Comparison of ENCODE assay signal across 8 cellular contexts in genomic region chr16:38206-38605, GRCh38. TPM values are rescaled to one million over a fixed set of nuclear protein-coding genes. Genes with fewer than 3 reads are reported as not detected.
A peak's percentile ranks its signal among the peaks of the same experiment; 100 is the strongest.
DNase-seq lines count a peak whose midpoint lies in the region; ATAC-seq and TF ChIP-seq lines count a peak whose summit lies in the region.
"Not testable (repeated sequence)": the region's sequence is repeated elsewhere in the genome, so short reads cannot be mapped to it uniquely, and the experiment has no call there.

No MANE protein-coding gene starts in this region.

- H4K20me1 ChIP-seq in Loucy (ENCODE audit: insufficient read depth, low read length, poor library complexity, severe bottlenecking), result not testable (repeated sequence)

- peak overlapping the region in 5 of 8 donors; percentile 40 to 89 (median 68) for H3K27ac Mint-ChIP-seq in CD8-positive, alpha-beta memory T cell
- H3K27ac Mint-ChIP-seq in T-cell, result peak overlapping the region; percentile 77 to 79
- H3K27ac Mint-ChIP-seq in activated CD4-positive, alpha-beta T cell treated with anti-CD3 and anti-CD28 coated beads, Interleukin-2, amount 10 ng/mL, durations not matched to agents 24 days and 14 days, result peak overlapping the region; percentile 43
- peak overlapping the region; percentile 28 for H3K27ac Mint-ChIP-seq in activated naive CD8-positive, alpha-beta T cell
- H3K27ac Mint-ChIP-seq in type B pancreatic cell, result not testable (repeated sequence)

- H3K4me1 ChIP-seq in CD8-positive, alpha-beta memory T cell (ENCODE audit: insufficient read depth, low read length), result peaks cover 12% of the 10 kb centered on the region
- H3K4me1 ChIP-seq in Loucy (ENCODE audit: insufficient read depth, low read length, poor library complexity, severe bottlenecking), result peaks cover 29% of the 10 kb centered on the region
- peaks cover 16% of the 10 kb centered on the region for H3K4me1 ChIP-seq in lower lobe of right lung
- peaks cover 68% of the 10 kb centered on the region in 2 experiments for H3K4me1 ChIP-seq in neutrophil (ENCODE audit: control insufficient read depth in 1 of 2, insufficient read depth in 1 of 2, low read depth in 1 of 2, low read length in 1 of 2)

- POLR2A ChIA-PET in CD8-positive, alpha-beta memory T cell (lab: Charles Lee), result interaction anchor here (1.1 kb wide), 1 partner anchor 15 kb away, joined by 5 read pairs; the partner anchor contains the start of genes POLR3K and SNRNP25
- POLR2A ChIA-PET in T-cell (lab: Charles Lee), result not testable (repeated sequence)

- H3K79me2 ChIP-seq in Loucy (ENCODE audit: insufficient read depth, low read length), result not testable (repeated sequence)

- H3K9me2 ChIP-seq in Loucy (replicated peaks; ENCODE audit: low read depth, low read length), result not testable (repeated sequence)

- intact Hi-C loops in activated CD4-positive, alpha-beta T cell treated with anti-CD3 and anti-CD28 coated beads, Interleukin-2, amount 10 ng/mL, durations not matched to agents 24 days and 14 days (cut with micrococcal nuclease); lower lobe of right lung (cut with DNase I): not testable (repeated sequence)

- DNase-seq in CD8-positive, alpha-beta memory T cell; T-cell; activated CD4-positive, alpha-beta T cell treated with anti-CD3 and anti-CD28 coated beads, Interleukin-2, amount 10 ng/mL, durations not matched to agents 24 days and 14 days: not testable (repeated sequence)
- DNase-seq in lower lobe of right lung (peak; percentile 32), type B pancreatic cell (ENCODE audit: extremely low spot score, unreplicated experiment) (peak; percentile 62)

- not testable (repeated sequence) for H3K4me3 Mint-ChIP-seq in CD8-positive, alpha-beta memory T cell; activated CD4-positive, alpha-beta T cell treated with anti-CD3 and anti-CD28 coated beads, Interleukin-2, amount 10 ng/mL, durations not matched to agents 24 days and 14 days; activated naive CD8-positive, alpha-beta T cell; type B pancreatic cell
- H3K4me3 Mint-ChIP-seq in T-cell, result peak overlapping the region in 1 of 3 donors; percentile 40

- H3K4me1 Mint-ChIP-seq in CD8-positive, alpha-beta memory T cell, result peaks cover 30 to 48% (median 42%) of the 10 kb centered on the region in 3 donors
- peaks cover 34 to 59% (median 38%) of the 10 kb centered on the region in 3 donors for H3K4me1 Mint-ChIP-seq in T-cell
- peaks cover 31% of the 10 kb centered on the region for H3K4me1 Mint-ChIP-seq in activated CD4-positive, alpha-beta T cell treated with anti-CD3 and anti-CD28 coated beads, Interleukin-2, amount 10 ng/mL, durations not matched to agents 24 days and 14 days
- H3K4me1 Mint-ChIP-seq in activated naive CD8-positive, alpha-beta T cell (ENCODE audit: low read depth), result peaks cover 41% of the 10 kb centered on the region
- not testable (repeated sequence) for H3K4me1 Mint-ChIP-seq in type B pancreatic cell (ENCODE audit: unreplicated experiment)

- not testable (repeated sequence) for H3K27me3 Mint-ChIP-seq in CD8-positive, alpha-beta memory T cell; T-cell; activated CD4-positive, alpha-beta T cell treated with anti-CD3 and anti-CD28 coated beads, Interleukin-2, amount 10 ng/mL, durations not matched to agents 24 days and 14 days; activated naive CD8-positive, alpha-beta T cell; type B pancreatic cell

- not testable (repeated sequence) for H3K9ac ChIP-seq in Loucy (ENCODE audit: low read depth, low read length, poor library complexity, severe bottlenecking)

- H3K36me3 Mint-ChIP-seq in CD8-positive, alpha-beta memory T cell, result peaks cover 0 to 22% (median 6%) of the 10 kb centered on the region in 3 donors
- peaks cover 22% of the 10 kb centered on the region for H3K36me3 Mint-ChIP-seq in T-cell
- peaks cover 35% of the 10 kb centered on the region for H3K36me3 Mint-ChIP-seq in activated CD4-positive, alpha-beta T cell treated with anti-CD3 and anti-CD28 coated beads, Interleukin-2, amount 10 ng/mL, durations not matched to agents 24 days and 14 days (ENCODE audit: low read depth)
- not testable (repeated sequence) for H3K36me3 Mint-ChIP-seq in activated naive CD8-positive, alpha-beta T cell
- peaks cover 20% of the 10 kb centered on the region for H3K36me3 Mint-ChIP-seq in type B pancreatic cell

- H3K27me3 ChIP-seq in CD8-positive, alpha-beta memory T cell (ENCODE audit: insufficient read depth, low read length, poor library complexity, severe bottlenecking); Loucy (ENCODE audit: insufficient read depth, low read length, poor library complexity, severe bottlenecking); lower lobe of right lung (ENCODE audit: low read depth); neutrophil: not testable (repeated sequence)

- CTCF ChIA-PET in CD8-positive, alpha-beta memory T cell (lab: Charles Lee), result interaction anchor here (1.5 to 2.1 kb wide), 2 partner anchors 27 to 59 kb away, joined by 4 to 10 read pairs; no protein-coding TSS in a partner anchor
- CTCF ChIA-PET in T-cell (lab: Charles Lee), result interaction anchor here in 1 of 2 donors (0.9 kb wide), 1 partner anchor 59 kb away, joined by 8 read pairs; no protein-coding TSS in a partner anchor

- not testable (repeated sequence) for H3K36me3 ChIP-seq in CD8-positive, alpha-beta memory T cell (ENCODE audit: insufficient read depth, low read length); Loucy (ENCODE audit: insufficient read depth, low read length); lower lobe of right lung; neutrophil

- not testable (repeated sequence) for H3K27ac ChIP-seq in CD8-positive, alpha-beta memory T cell (ENCODE audit: low read depth, low read length); lower lobe of right lung
- peak overlapping the region; percentile 96 for H3K27ac ChIP-seq in neutrophil

- ATAC-seq in T-cell (replicated peaks in 1 of 4); lower lobe of right lung: not testable (repeated sequence)

- not testable (repeated sequence) for TF ChIP-seq CTCF in Loucy (conservative IDR thresholded peaks at IDR 0.05; ENCODE audit: low read length); lower lobe of right lung (IDR thresholded peaks at IDR 0.05); neutrophil (IDR thresholded peaks at IDR 0.05); type B pancreatic cell (conservative IDR thresholded peaks at IDR 0.05)

- H3K4me3 ChIP-seq in CD8-positive, alpha-beta memory T cell (ENCODE audit: low read length); Loucy (ENCODE audit: low read length, poor library complexity, severe bottlenecking); lower lobe of right lung: not testable (repeated sequence)
- H3K4me3 ChIP-seq in neutrophil (ENCODE audit: low read depth in 1 of 2, low read length in 1 of 2), result peak overlapping the region; percentile 4 to 46

- H2AFZ ChIP-seq in Loucy (ENCODE audit: low read length), result not testable (repeated sequence)

- peak overlapping the region; percentile 50 for H3K4me2 ChIP-seq in Loucy (ENCODE audit: low read depth, low read length, poor library complexity, severe bottlenecking)

- not testable (repeated sequence) for H3K9me3 ChIP-seq in CD8-positive, alpha-beta memory T cell (ENCODE audit: low read length); Loucy (ENCODE audit: insufficient read depth, low read depth, low read length); lower lobe of right lung; neutrophil

- H3F3A ChIP-seq in Loucy (ENCODE audit: low read depth), result not testable (repeated sequence)

- H3K9me3 Mint-ChIP-seq in CD8-positive, alpha-beta memory T cell; T-cell; activated CD4-positive, alpha-beta T cell treated with anti-CD3 and anti-CD28 coated beads, Interleukin-2, amount 10 ng/mL, durations not matched to agents 24 days and 14 days; activated naive CD8-positive, alpha-beta T cell (ENCODE audit: low read depth); type B pancreatic cell: not testable (repeated sequence)

RNA-seq across cellular contexts. Expression of gene POLR3K, which starts 15.2 kb away (rescaled TPM):
- total RNA-seq in CD8-positive, alpha-beta memory T cell, result 10 to 100 TPM; 63.6 to 63.9 TPM
- 35.1 TPM for polyA plus RNA-seq in CD8-positive, alpha-beta memory T cell
- total RNA-seq in T-cell (10 to 100 TPM; 11.1 to 24.3 (median 21.3) TPM), lower lobe of right lung (12.1 TPM), type B pancreatic cell (ENCODE audit: low replicate concordance) (12.6 and 17.6 TPM in 2 replicates)
- total RNA-seq in activated CD4-positive, alpha-beta T cell treated with anti-CD3 and anti-CD28 coated beads, Interleukin-2, amount 10 ng/mL, durations not matched to agents 24 days and 14 days, result 88.9 and 89.8 TPM in 2 replicates

RNA-seq across cellular contexts. Expression of gene SNRNP25, which starts 15.4 kb away (rescaled TPM):
- 100 to 1,000 TPM; 108 to 110 TPM for total RNA-seq in CD8-positive, alpha-beta memory T cell
- polyA plus RNA-seq in CD8-positive, alpha-beta memory T cell, result 16.3 TPM
- total RNA-seq in T-cell (10 to 100 TPM in 2 of 5 donors, 1 to 10 TPM in 3; 6.8 to 11.4 (median 9.0) TPM), lower lobe of right lung (18.5 TPM), type B pancreatic cell (ENCODE audit: low replicate concordance) (38.5 and 48.7 TPM in 2 replicates)
- 97.7 and 99.9 TPM in 2 replicates for total RNA-seq in activated CD4-positive, alpha-beta T cell treated with anti-CD3 and anti-CD28 coated beads, Interleukin-2, amount 10 ng/mL, durations not matched to agents 24 days and 14 days

RNA-seq across cellular contexts. Expression of gene RHBDF1, which starts 34.2 kb away (rescaled TPM):
- under 1 TPM; 0.53 to 0.59 TPM for total RNA-seq in CD8-positive, alpha-beta memory T cell
- polyA plus RNA-seq in CD8-positive, alpha-beta memory T cell, result not detected
- total RNA-seq in T-cell (under 1 TPM; 0.19 to 0.93 (median 0.53) TPM), lower lobe of right lung (35.9 TPM), type B pancreatic cell (ENCODE audit: low replicate concordance) (25.3 and 27.3 TPM in 2 replicates)
- 0.26 and 0.76 TPM in 2 replicates for total RNA-seq in activated CD4-positive, alpha-beta T cell treated with anti-CD3 and anti-CD28 coated beads, Interleukin-2, amount 10 ng/mL, durations not matched to agents 24 days and 14 days

RNA-seq across cellular contexts. Expression of gene MPG, which starts 39.8 kb away (rescaled TPM):
- 10 to 100 TPM; 47.5 to 48.2 TPM for total RNA-seq in CD8-positive, alpha-beta memory T cell
- polyA plus RNA-seq in CD8-positive, alpha-beta memory T cell, result 58.1 TPM
- total RNA-seq in T-cell (10 to 100 TPM; 18.3 to 48.2 (median 38.7) TPM), lower lobe of right lung (38.5 TPM), type B pancreatic cell (ENCODE audit: low replicate concordance) (38.0 and 40.0 TPM in 2 replicates)
- 68.4 and 72.6 TPM in 2 replicates for total RNA-seq in activated CD4-positive, alpha-beta T cell treated with anti-CD3 and anti-CD28 coated beads, Interleukin-2, amount 10 ng/mL, durations not matched to agents 24 days and 14 days

Comparison
In these comparisons a context has a peak if more than half of its experiments do, and no peak if none do; other contexts are left out.
1. RNA of gene RHBDF1, which starts 34.2 kb away (total RNA-seq): 35.9 TPM in lower lobe of right lung (single experiment) and 25.3 to 27.3 TPM in type B pancreatic cell; 0.53 to 0.59 TPM in CD8-positive, alpha-beta memory T cell, 0.19 to 0.93 TPM in T-cell and 0.26 to 0.76 TPM in activated CD4-positive, alpha-beta T cell treated with anti-CD3 and anti-CD28 coated beads, Interleukin-2, amount 10 ng/mL, durations not matched to agents 24 days and 14 days; every median in the first group is over 10 times any median in the second.